Comparison of ENCODE assay signal across 10 cellular contexts in genomic region chr9:133935328-133936040, GRCh38. TPM values are rescaled to one million over a fixed set of nuclear protein-coding genes. Genes with fewer than 3 reads are reported as not detected.
A peak's percentile ranks its signal among the peaks of the same experiment; 100 is the strongest.
DNase-seq lines count a peak whose midpoint lies in the region; ATAC-seq and TF ChIP-seq lines count a peak whose summit lies in the region.
"Had no signal": no experiment of that assay in that cellular context is flagged by ENCODE, and none has a peak within 500 bp of the region (broad histone marks: within the 10 kb centered on the region; RNA-seq: fewer than 3 reads in every experiment).

No MANE protein-coding gene starts in this region.

- no peaks in the 10 kb centered on the region for H3K27me3 ChIP-seq in adipocyte (replicated peaks; ENCODE audit: control insufficient read depth, insufficient read depth, low read length)
- no peaks in the 10 kb centered on the region for H3K27me3 ChIP-seq in heart right ventricle
- H3K27me3 ChIP-seq in trophoblast cell (ENCODE audit: insufficient read depth, low read length): no peaks in the 10 kb centered on the region

- DNase-seq in EH (ENCODE audit: low read depth) (peak; percentile 54), adipocyte (ENCODE audit: low read depth) (no peak), heart right ventricle (peak; percentile 74 to 76), trophoblast cell (no peak), globus pallidus (ENCODE audit: low spot score) (no peak), COLO829 (ENCODE audit: low spot score) (no peak), LoVo (ENCODE audit: low spot score) (no peak)
- DNase-seq: activated T-cell treated with anti-CD3 and anti-CD28 coated beads, Interleukin-2, amount 50 U/mL, for 1 hour; MV-4-11 had no signal

- TF ChIP-seq CTCF in heart right ventricle (IDR thresholded peaks at IDR 0.05): peak in 3 of 9 donors; percentile 8 to 20 (median 19)

- peak overlapping the region; percentile 43 for H3K18ac ChIP-seq in trophoblast cell (ENCODE audit: low read length)

- no peak overlapping the region for H2BK12ac ChIP-seq in trophoblast cell (ENCODE audit: low read length)

- H3K23ac ChIP-seq in trophoblast cell (ENCODE audit: low read length): no peak overlapping the region

- H3K14ac ChIP-seq in trophoblast cell (ENCODE audit: low read length): peak overlapping the region; percentile 16

- H3K9me3 ChIP-seq in adipocyte (ENCODE audit: control insufficient read depth, low read length): no peaks in the 10 kb centered on the region
- H3K9me3 ChIP-seq in heart right ventricle: no peaks in the 10 kb centered on the region
- no peaks in the 10 kb centered on the region for H3K9me3 ChIP-seq in trophoblast cell (ENCODE audit: insufficient read depth, low read depth, low read length)

- peaks cover 13% of the 10 kb centered on the region for H3K79me2 ChIP-seq in trophoblast cell (ENCODE audit: control insufficient read depth, insufficient read depth, low read length, poor library complexity)

- H3K79me1 ChIP-seq in trophoblast cell (ENCODE audit: low read length): peaks cover 4% of the 10 kb centered on the region

- ATAC-seq in heart right ventricle (peak; percentile 42 to 68 (median 62)), GM18861 (IDR thresholded peaks at IDR 0.05; ENCODE audit: unreplicated experiment) (no peak)

- H3K27ac ChIP-seq in heart right ventricle (peak overlapping the region in 9 of 10 donors; percentile 38 to 80 (median 60)), trophoblast cell (ENCODE audit: low read depth, low read length) (peak overlapping the region; percentile 25)

- peak overlapping the region; percentile 14 for H3K9ac ChIP-seq in adipocyte (ENCODE audit: low read length)
- H3K9ac ChIP-seq in trophoblast cell (ENCODE audit: low read length): no peak overlapping the region

- H4K12ac ChIP-seq in trophoblast cell (ENCODE audit: low read depth, low read length): no peak overlapping the region

- H3K4me2 ChIP-seq in trophoblast cell (ENCODE audit: low read length): no peak overlapping the region

- H2BK5ac ChIP-seq in trophoblast cell (ENCODE audit: low read depth, low read length, poor library complexity): no peak overlapping the region

- H2AK5ac ChIP-seq in trophoblast cell (ENCODE audit: low read length): no peak overlapping the region

- H3K4me1 ChIP-seq in adipocyte (ENCODE audit: control insufficient read depth, insufficient read depth, low read length) (peaks cover 17% of the 10 kb centered on the region), heart right ventricle (peaks cover 3 to 44% (median 26%) of the 10 kb centered on the region in 9 donors), trophoblast cell (ENCODE audit: control insufficient read depth in 1 of 2, insufficient read depth in 2 of 2, low read length in 2 of 2) (peaks cover 21 to 30% of the 10 kb centered on the region in 2 experiments)

- peak overlapping the region; percentile 1 for H2AFZ ChIP-seq in trophoblast cell (ENCODE audit: insufficient read depth, low read length, poor library complexity)

- no peak overlapping the region for H2BK120ac ChIP-seq in trophoblast cell (ENCODE audit: insufficient read depth, low read length, poor library complexity)

- intact Hi-C loops in heart right ventricle (cut with DNase I): no loop called here

- H4K91ac ChIP-seq in trophoblast cell (ENCODE audit: low read depth, low read length): no peak overlapping the region

- H3K36me3 ChIP-seq in adipocyte (ENCODE audit: control insufficient read depth, insufficient read depth, low read length, severe bottlenecking) (peaks cover 9% of the 10 kb centered on the region), heart right ventricle (peaks cover 0 to 20% (median 0%) of the 10 kb centered on the region in 9 donors), trophoblast cell (ENCODE audit: control insufficient read depth in 1 of 2, insufficient read depth in 2 of 2, low read length in 2 of 2) (peaks cover 47 to 50% of the 10 kb centered on the region in 2 experiments)

- H3K4me3 ChIP-seq in adipocyte (ENCODE audit: low read length) (peak overlapping the region; percentile 28), heart right ventricle (peak overlapping the region in 6 of 10 donors; percentile 15 to 31 (median 20)), trophoblast cell (ENCODE audit: low read depth, low read length) (no peak overlapping the region)

- H3K4ac ChIP-seq in trophoblast cell (ENCODE audit: low read depth, low read length): peak overlapping the region; percentile 64

- no peak overlapping the region for H4K8ac ChIP-seq in trophoblast cell (ENCODE audit: low read depth, low read length)

- 61 to 63% methylated on average over 30 of the region's 30 CpGs for WGBS in heart right ventricle, 2 donors
- WGBS in trophoblast cell (ENCODE audit: extremely low coverage, insufficient coverage, insufficient read length): no CpG with 5 or more reads among the region's 30 CpGs

RNA-seq across cellular contexts. Expression of gene VAV2, which starts 56.6 kb away (rescaled TPM):
- 1 to 10 TPM; 2.9 to 7.1 (median 5.0) TPM for total RNA-seq in heart right ventricle
- polyA plus RNA-seq in heart right ventricle: 1 to 10 TPM; 4.3 to 5.7 TPM
- 54.6 and 55.9 TPM in 2 replicates for polyA plus RNA-seq in trophoblast cell (2013)

Comparison
In these comparisons a context has a peak if more than half of its experiments do, and no peak if none do; other contexts are left out.
1. DNase-seq: peak in EH (single experiment) and heart right ventricle (2 of 2); none in adipocyte (single experiment), trophoblast cell (0 of 2), globus pallidus (single experiment), COLO829 (single experiment) and LoVo (single experiment).